In the genomic region with DNA sequence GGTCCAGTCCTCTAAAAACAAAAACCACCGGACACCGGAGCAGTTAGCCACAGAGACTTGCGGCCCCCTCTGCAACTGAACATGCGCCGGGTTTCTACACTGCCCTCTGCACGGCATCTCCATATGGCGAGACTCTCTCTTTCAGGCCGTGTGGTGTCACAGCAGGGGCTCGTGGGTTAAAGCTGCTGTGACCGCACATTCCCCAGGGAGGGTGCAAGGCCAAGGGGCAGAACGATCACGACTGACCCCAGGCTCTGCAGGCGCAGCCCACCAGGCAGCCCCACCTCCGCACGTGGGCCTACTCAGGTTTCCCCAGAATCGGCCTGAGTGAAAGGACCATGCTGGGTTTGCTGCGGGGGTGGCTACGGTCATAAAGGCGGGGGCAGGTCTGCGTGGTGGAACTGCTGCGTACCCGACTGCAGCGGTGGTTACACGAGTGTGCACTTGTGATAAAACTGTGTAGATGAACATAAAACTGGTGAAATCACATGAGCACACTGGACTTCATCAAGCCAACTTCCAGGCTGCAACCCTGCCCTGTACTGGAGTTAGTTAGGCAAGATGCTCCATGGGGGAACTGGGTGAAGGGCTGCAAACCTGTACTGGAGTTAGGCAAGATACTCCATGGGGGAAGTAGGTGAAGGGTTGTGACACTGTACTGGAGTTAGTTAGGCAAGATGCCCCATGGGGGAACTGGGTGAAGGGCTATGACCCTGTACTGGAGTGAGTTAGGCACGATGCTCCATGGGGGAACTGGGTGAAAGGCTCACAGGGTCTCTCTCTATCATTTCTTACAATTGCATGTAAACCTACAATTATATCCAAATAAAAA, we compare ENCODE assay signal across 15 cellular contexts.
DNase-seq lines count a peak whose midpoint lies in the region; TF ChIP-seq lines count a peak whose summit lies in the region.
"Had no signal": no experiment of that assay in that cellular context is flagged by ENCODE, and none has a peak within 500 bp of the region (broad histone marks: within the 10 kb centered on the region; RNA-seq: fewer than 3 reads in every experiment).

No MANE protein-coding gene starts in this region.

- no peaks in the 10 kb centered on the region for H3K4me1 Mint-ChIP-seq in activated CD4-positive, alpha-beta memory T cell treated with anti-CD3 and anti-CD28 coated beads, Interleukin-2, amount 10 ng/mL, durations not matched to agents 7 days and 5 days
- H3K4me1 Mint-ChIP-seq in activated CD4-positive, alpha-beta memory T cell treated with anti-CD3 and anti-CD28 coated beads for 36 hours (ENCODE audit: low read depth), result no peaks in the 10 kb centered on the region
- H3K4me1 Mint-ChIP-seq in glutamatergic neuron (ENCODE audit: low read depth, unreplicated experiment) (peaks cover 6% of the 10 kb centered on the region), progenitor cell of endocrine pancreas (ENCODE audit: low read depth) (peaks cover 2% of the 10 kb centered on the region)
- H3K4me1 Mint-ChIP-seq: activated T-helper 17 cell treated with anti-CD3 and anti-CD28 coated beads, Interleukin-2, amount 50 U/mL, for 72 hours; memory B cell; naive thymus-derived CD8-positive, alpha-beta T cell had no signal

- H3K36me3 Mint-ChIP-seq in activated CD4-positive, alpha-beta memory T cell treated with anti-CD3 and anti-CD28 coated beads, Interleukin-2, amount 10 ng/mL, durations not matched to agents 7 days and 5 days (ENCODE audit: low read depth), result no peaks in the 10 kb centered on the region
- H3K36me3 Mint-ChIP-seq in activated CD4-positive, alpha-beta memory T cell treated with anti-CD3 and anti-CD28 coated beads for 36 hours, result no peaks in the 10 kb centered on the region
- H3K36me3 Mint-ChIP-seq in glutamatergic neuron (ENCODE audit: unreplicated experiment) (peaks cover 7% of the 10 kb centered on the region), progenitor cell of endocrine pancreas (ENCODE audit: insufficient read depth) (no peaks in the 10 kb centered on the region)
- H3K36me3 Mint-ChIP-seq: memory B cell; naive thymus-derived CD8-positive, alpha-beta T cell had no signal

- no peak for TF ChIP-seq CTCF in glutamatergic neuron (IDR thresholded peaks at IDR 0.05; ENCODE audit: partially characterized antibody, unreplicated experiment)
- no peak for TF ChIP-seq CTCF in progenitor cell of endocrine pancreas (IDR thresholded peaks at IDR 0.05; ENCODE audit: unreplicated experiment)

- no peaks in the 10 kb centered on the region for H3K9me3 Mint-ChIP-seq in activated CD4-positive, alpha-beta memory T cell treated with anti-CD3 and anti-CD28 coated beads, Interleukin-2, amount 10 ng/mL, durations not matched to agents 7 days and 5 days
- H3K9me3 Mint-ChIP-seq in activated CD4-positive, alpha-beta memory T cell treated with anti-CD3 and anti-CD28 coated beads for 36 hours, result no peaks in the 10 kb centered on the region
- H3K9me3 Mint-ChIP-seq in glutamatergic neuron (ENCODE audit: unreplicated experiment), result peaks cover 8% of the 10 kb centered on the region
- no peaks in the 10 kb centered on the region for H3K9me3 Mint-ChIP-seq in progenitor cell of endocrine pancreas (ENCODE audit: low read depth)
- H3K9me3 Mint-ChIP-seq: activated T-helper 17 cell treated with anti-CD3 and anti-CD28 coated beads, Interleukin-2, amount 50 U/mL, for 72 hours; memory B cell; naive thymus-derived CD8-positive, alpha-beta T cell had no signal

- no peak overlapping the region for H3K27ac Mint-ChIP-seq in activated CD4-positive, alpha-beta memory T cell treated with anti-CD3 and anti-CD28 coated beads, Interleukin-2, amount 10 ng/mL, durations not matched to agents 7 days and 5 days
- H3K27ac Mint-ChIP-seq in activated CD4-positive, alpha-beta memory T cell treated with anti-CD3 and anti-CD28 coated beads for 36 hours, result no peak overlapping the region
- H3K27ac Mint-ChIP-seq in glutamatergic neuron (ENCODE audit: unreplicated experiment) (no peak overlapping the region), progenitor cell of endocrine pancreas (no peak overlapping the region)
- H3K27ac Mint-ChIP-seq: activated CD8-positive, alpha-beta T cell treated with anti-CD3 and anti-CD28 coated beads, Interleukin-2, amount 10 ng/mL, durations not matched to agents 7 days and 5 days; activated T-helper 17 cell treated with anti-CD3 and anti-CD28 coated beads, Interleukin-2, amount 50 U/mL, for 72 hours; memory B cell; naive thymus-derived CD8-positive, alpha-beta T cell had no signal

- intact Hi-C loops in activated CD4-positive, alpha-beta memory T cell treated with anti-CD3 and anti-CD28 coated beads for 36 hours (cut with micrococcal nuclease), result no loop called here

- no peaks in the 10 kb centered on the region for H3K27me3 Mint-ChIP-seq in activated CD4-positive, alpha-beta memory T cell treated with anti-CD3 and anti-CD28 coated beads, Interleukin-2, amount 10 ng/mL, durations not matched to agents 7 days and 5 days
- H3K27me3 Mint-ChIP-seq in activated CD4-positive, alpha-beta memory T cell treated with anti-CD3 and anti-CD28 coated beads for 36 hours, result peaks cover 2% of the 10 kb centered on the region
- H3K27me3 Mint-ChIP-seq in glutamatergic neuron (ENCODE audit: unreplicated experiment), result peaks cover 8% of the 10 kb centered on the region
- peaks cover 20% of the 10 kb centered on the region for H3K27me3 Mint-ChIP-seq in progenitor cell of endocrine pancreas

- DNase-seq in activated CD4-positive, alpha-beta memory T cell treated with anti-CD3 and anti-CD28 coated beads, Interleukin-2, amount 10 ng/mL, durations not matched to agents 7 days and 5 days, result peak; percentile 11
- DNase-seq in activated CD4-positive, alpha-beta memory T cell treated with anti-CD3 and anti-CD28 coated beads for 36 hours, result no peak
- DNase-seq in MV-4-11 (lab: John Stamatoyannopoulos, UW) (peak; percentile 13), glutamatergic neuron (peak; percentile 16), progenitor cell of endocrine pancreas (ENCODE audit: low spot score, unreplicated experiment) (peak; percentile 7), T-helper 9 cell (no peak), NCI-H69 (lab: John Stamatoyannopoulos, UW) (no peak), retina (no peak)
- DNase-seq: activated CD8-positive, alpha-beta T cell treated with anti-CD3 and anti-CD28 coated beads, Interleukin-2, amount 10 ng/mL, durations not matched to agents 7 days and 5 days; NK-92 treated with Interleukin-12 subunit alpha and Interleukin-12 subunit beta, amount 100 ng/mL, for 24 hours; spleen; T-helper 1 cell had no signal

- POLR2A ChIA-PET in activated CD4-positive, alpha-beta memory T cell treated with anti-CD3 and anti-CD28 coated beads, Interleukin-2, amount 10 ng/mL, durations not matched to agents 7 days and 5 days (lab: Charles Lee), result no interaction called here
- POLR2A ChIA-PET in activated CD4-positive, alpha-beta memory T cell treated with anti-CD3 and anti-CD28 coated beads for 36 hours (lab: Charles Lee), result no interaction called here

- H3K4me3 Mint-ChIP-seq in activated CD4-positive, alpha-beta memory T cell treated with anti-CD3 and anti-CD28 coated beads, Interleukin-2, amount 10 ng/mL, durations not matched to agents 7 days and 5 days, result no peak overlapping the region
- H3K4me3 Mint-ChIP-seq in activated CD4-positive, alpha-beta memory T cell treated with anti-CD3 and anti-CD28 coated beads for 36 hours, result no peak overlapping the region
- no peak overlapping the region for H3K4me3 Mint-ChIP-seq in glutamatergic neuron (ENCODE audit: unreplicated experiment)
- H3K4me3 Mint-ChIP-seq in progenitor cell of endocrine pancreas (ENCODE audit: low read depth), result no peak overlapping the region
- H3K4me3 Mint-ChIP-seq: activated CD8-positive, alpha-beta T cell treated with anti-CD3 and anti-CD28 coated beads, Interleukin-2, amount 10 ng/mL, durations not matched to agents 7 days and 5 days; activated T-helper 17 cell treated with anti-CD3 and anti-CD28 coated beads, Interleukin-2, amount 50 U/mL, for 72 hours; memory B cell; naive thymus-derived CD8-positive, alpha-beta T cell had no signal

- CTCF ChIA-PET in activated CD4-positive, alpha-beta memory T cell treated with anti-CD3 and anti-CD28 coated beads, Interleukin-2, amount 10 ng/mL, durations not matched to agents 7 days and 5 days (lab: Charles Lee), result no interaction called here
- CTCF ChIA-PET in activated CD4-positive, alpha-beta memory T cell treated with anti-CD3 and anti-CD28 coated beads for 36 hours (lab: Charles Lee), result no interaction called here

Comparison
In these comparisons a context has a peak if more than half of its experiments do, and no peak if none do; other contexts are left out.
1. DNase-seq: peak in activated CD4-positive, alpha-beta memory T cell treated with anti-CD3 and anti-CD28 coated beads, Interleukin-2, amount 10 ng/mL, durations not matched to agents 7 days and 5 days (single experiment), MV-4-11 (single experiment), glutamatergic neuron (single experiment) and progenitor cell of endocrine pancreas (single experiment); none in activated CD4-positive, alpha-beta memory T cell treated with anti-CD3 and anti-CD28 coated beads for 36 hours (single experiment), T-helper 9 cell (single experiment), NCI-H69 (single experiment) and retina (single experiment).